Comparison of ENCODE assay signal across 15 cellular contexts in the genomic region with DNA sequence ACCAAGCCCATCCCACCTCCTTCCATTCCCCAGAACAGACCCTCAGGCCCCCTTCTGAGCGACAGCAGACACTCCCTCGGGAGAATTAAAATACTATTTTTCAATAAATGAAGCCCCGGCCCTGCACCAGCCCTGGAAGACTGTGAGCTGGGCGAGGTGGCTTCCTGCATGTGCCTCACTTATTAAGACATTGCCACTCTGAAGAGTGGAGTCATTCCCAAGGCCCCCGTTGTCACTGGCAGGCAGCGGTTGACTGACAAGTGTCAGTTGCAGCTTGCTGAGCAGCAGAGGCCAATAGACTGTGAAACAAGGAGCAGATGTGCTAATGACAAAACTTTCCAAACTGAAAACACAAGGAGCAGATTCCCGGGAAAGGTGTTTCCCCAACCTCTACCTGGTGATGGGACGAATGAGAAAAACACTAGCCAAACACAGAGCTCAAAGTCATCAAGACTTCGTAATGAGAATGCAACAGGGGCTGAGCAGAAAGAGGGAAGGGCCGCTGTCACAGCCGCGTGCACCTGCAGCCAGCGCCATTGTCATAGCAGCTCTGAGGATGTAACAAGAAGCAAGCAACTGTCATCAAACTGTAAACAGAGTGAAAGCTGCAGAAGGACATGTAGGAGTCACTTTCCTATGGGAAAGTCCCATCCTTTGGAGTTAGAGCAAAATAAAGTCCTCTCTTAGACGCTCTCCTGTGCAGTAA.
"Had no signal": no experiment of that assay in that cellular context is flagged by ENCODE, and none has a peak within 500 bp of the region (broad histone marks: within the 10 kb centered on the region; RNA-seq: fewer than 3 reads in every experiment).

No MANE protein-coding gene starts in this region.

- DNase-seq: activated CD4-positive, alpha-beta T cell treated with anti-CD3 and anti-CD28 coated beads, Interleukin-2, amount 50 U/mL, for 4 hours; activated gamma-delta T cell; activated T-cell treated with anti-CD3 and anti-CD28 coated beads, Interleukin-2, amount 50 U/mL, for 48 hours; hypothalamus; left ventricle myocardium superior; naive thymus-derived CD8-positive, alpha-beta T cell; stomach; T-helper 2 cell; testis; upper lobe of right lung had no signal

- H3K4me3 ChIP-seq: cardiac muscle cell, esophagus muscularis mucosa, stomach, testis, upper lobe of right lung had no signal

- H3K4me1 Mint-ChIP-seq: memory B cell; naive thymus-derived CD8-positive, alpha-beta T cell had no signal

- ATAC-seq: activated naive CD4-positive, alpha-beta T cell treated with anti-CD3 and anti-CD28 coated beads, Interleukin-2, amount 50 U/mL, for 72 hours; left ventricle myocardium superior; naive thymus-derived CD8-positive, alpha-beta T cell; sciatic nerve; upper lobe of right lung had no signal

- H3K9me3 ChIP-seq: esophagus muscularis mucosa, stomach, testis, upper lobe of right lung had no signal

- H3K4me1 ChIP-seq: stomach, upper lobe of right lung had no signal

- H3K27ac Mint-ChIP-seq: activated naive CD4-positive, alpha-beta T cell treated with anti-CD3 and anti-CD28 coated beads, Interleukin-2, amount 50 U/mL, for 72 hours; memory B cell; naive thymus-derived CD8-positive, alpha-beta T cell had no signal

- H3K4me3 Mint-ChIP-seq: memory B cell; naive thymus-derived CD8-positive, alpha-beta T cell had no signal

- H3K27ac ChIP-seq: cardiac muscle cell, esophagus muscularis mucosa, stomach, testis, upper lobe of right lung had no signal

- H3K9me3 Mint-ChIP-seq: activated naive CD4-positive, alpha-beta T cell treated with anti-CD3 and anti-CD28 coated beads, Interleukin-2, amount 50 U/mL, for 72 hours; naive thymus-derived CD8-positive, alpha-beta T cell had no signal

- H3K27me3 ChIP-seq: cardiac muscle cell, esophagus muscularis mucosa, stomach, testis, upper lobe of right lung had no signal

- H3K36me3 Mint-ChIP-seq: activated naive CD4-positive, alpha-beta T cell treated with anti-CD3 and anti-CD28 coated beads, Interleukin-2, amount 50 U/mL, for 72 hours; naive thymus-derived CD8-positive, alpha-beta T cell had no signal

- H3K36me3 ChIP-seq: cardiac muscle cell, esophagus muscularis mucosa, stomach, upper lobe of right lung had no signal
